In genomic region chr7:19508821-19509220, GRCh38 we compare ENCODE assay signal across 39 cellular contexts.
DNase-seq lines count a peak whose midpoint lies in the region; ATAC-seq and TF ChIP-seq lines count a peak whose summit lies in the region.
"Had no signal": no experiment of that assay in that cellular context is flagged by ENCODE, and none has a peak within 500 bp of the region (broad histone marks: within the 10 kb centered on the region; RNA-seq: fewer than 3 reads in every experiment).

No MANE protein-coding gene starts in this region.

- peak overlapping the region; percentile 58 for H3K27ac Mint-ChIP-seq in osteocyte (ENCODE audit: unreplicated experiment)
- H3K27ac Mint-ChIP-seq: activated CD4-positive, alpha-beta T cell treated with anti-CD3 and anti-CD28 coated beads for 36 hours; activated CD8-positive, alpha-beta T cell treated with anti-CD3 and anti-CD28 coated beads for 36 hours; activated T-helper 1 cell treated with anti-CD3 and anti-CD28 coated beads, Interleukin-12 subunit alpha, Interleukin-12 subunit beta, Interleukin-2, Interleukin-4 antibody, amounts not matched to agents 30 ng/mL and 10 ng/mL and 1 ng/mL, durations not matched to agents 14 hours and 24 hours and 36 hours; CD8-positive, alpha-beta T cell; memory B cell; progenitor cell of endocrine pancreas; T-helper 17 cell had no signal

- H3K36me3 ChIP-seq in SK-N-MC (ENCODE audit: insufficient read depth, low read length), result no peaks in the 10 kb centered on the region
- H3K36me3 ChIP-seq: BE2C, brain microvascular endothelial cell, esophagus muscularis mucosa, neutrophil, right lobe of liver, stomach, thyroid gland had no signal

- no peak for ATAC-seq in GM21576 (IDR thresholded peaks at IDR 0.05; ENCODE audit: unreplicated experiment)
- ATAC-seq in HG03108 (IDR thresholded peaks at IDR 0.05; ENCODE audit: unreplicated experiment), result no peak
- ATAC-seq: activated CD4-positive, alpha-beta T cell treated with anti-CD3 and anti-CD28 coated beads for 36 hours; activated CD8-positive, alpha-beta T cell treated with anti-CD3 and anti-CD28 coated beads for 36 hours; CD8-positive, alpha-beta T cell; GM12878; left lobe of liver; right lobe of liver; T-helper 17 cell had no signal

- H3K4me3 ChIP-seq in SK-N-MC (no peak overlapping the region; the same call in 1 of the 2 replicates), foreskin fibroblast (ENCODE audit: low read depth in 1 of 2, low read length in 2 of 2) (no peak overlapping the region)
- H3K4me3 ChIP-seq: dorsolateral prefrontal cortex, esophagus muscularis mucosa, GM12878, right lobe of liver, stomach, thyroid gland had no signal

- H3K9me3 Mint-ChIP-seq in osteocyte (ENCODE audit: unreplicated experiment), result no peaks in the 10 kb centered on the region
- H3K9me3 Mint-ChIP-seq: activated T-helper 1 cell treated with anti-CD3 and anti-CD28 coated beads, Interleukin-12 subunit alpha, Interleukin-12 subunit beta, Interleukin-2, Interleukin-4 antibody, amounts not matched to agents 30 ng/mL and 10 ng/mL and 1 ng/mL, durations not matched to agents 14 hours and 24 hours and 36 hours; CD8-positive, alpha-beta T cell; memory B cell had no signal

- DNase-seq in H4 (ENCODE audit: low spot score) (peak; percentile 43), SK-N-MC (ENCODE audit: low read depth, low spot score) (no peak), foreskin fibroblast (peak; percentile 4 to 10), osteocyte (ENCODE audit: extremely low spot score, unreplicated experiment) (no peak), glomerular visceral epithelial cell (ENCODE audit: extremely low spot score) (no peak), NCI-H1694 (lab: John Stamatoyannopoulos, UW) (no peak)
- DNase-seq: activated CD4-positive, alpha-beta T cell treated with anti-CD3 and anti-CD28 coated beads for 36 hours; activated CD8-positive, alpha-beta memory T cell treated with anti-CD3 and anti-CD28 coated beads, Interleukin-2, amount 50 U/mL, for 48 hours; activated CD8-positive, alpha-beta T cell treated with anti-CD3 and anti-CD28 coated beads for 36 hours; activated naive CD4-positive, alpha-beta T cell treated with anti-CD3 and anti-CD28 coated beads, Interleukin-2, amount 50 U/mL, for 16 hours; amygdala; BE2C; CD8-positive, alpha-beta T cell; dorsolateral prefrontal cortex; GOT3; KBM-7; MM.1S; NCI-H1105 treated with DMSO at 0.1 percent for 48 hours; NCI-H1930; NCI-H2171 treated with DMSO at 0.1 percent for 48 hours; NCI-H524; OCI-M1; right lobe of liver; stimulated activated CD4-positive, alpha-beta T cell treated with anti-CD3 and anti-CD28 coated beads, Interleukin-12 subunit alpha, Interleukin-12 subunit beta, amount 100 ng/mL, for 4 hours; stimulated activated CD4-positive, alpha-beta T cell treated with anti-CD3 and anti-CD28 coated beads, Interleukin-2, amount 100 ng/mL, for 48 hours; stomach; T-helper 17 cell; thyroid gland had no signal

- H3K4me3 Mint-ChIP-seq in osteocyte (ENCODE audit: unreplicated experiment), result peak overlapping the region; percentile 14
- H3K4me3 Mint-ChIP-seq: activated CD4-positive, alpha-beta T cell treated with anti-CD3 and anti-CD28 coated beads for 36 hours; activated CD8-positive, alpha-beta T cell treated with anti-CD3 and anti-CD28 coated beads for 36 hours; activated T-helper 1 cell treated with anti-CD3 and anti-CD28 coated beads, Interleukin-12 subunit alpha, Interleukin-12 subunit beta, Interleukin-2, Interleukin-4 antibody, amounts not matched to agents 30 ng/mL and 10 ng/mL and 1 ng/mL, durations not matched to agents 14 hours and 24 hours and 36 hours; CD8-positive, alpha-beta T cell; memory B cell; T-helper 17 cell had no signal

- H3K9me3 ChIP-seq in SK-N-MC (ENCODE audit: low read depth, low read length), result no peaks in the 10 kb centered on the region
- H3K9me3 ChIP-seq: BE2C, esophagus muscularis mucosa, neutrophil, right lobe of liver, stomach, thyroid gland had no signal

- peak overlapping the region; percentile 80 for H3K27ac ChIP-seq in SK-N-MC
- H3K27ac ChIP-seq: brain microvascular endothelial cell, esophagus muscularis mucosa, HL-60, neutrophil, right lobe of liver, stomach, thyroid gland had no signal

- peak overlapping the region; percentile 32 for H3K9ac ChIP-seq in SK-N-MC (ENCODE audit: insufficient read length)

- H3K4me1 Mint-ChIP-seq in osteocyte (ENCODE audit: unreplicated experiment), result peaks cover 11% of the 10 kb centered on the region
- H3K4me1 Mint-ChIP-seq: activated CD4-positive, alpha-beta T cell treated with anti-CD3 and anti-CD28 coated beads for 36 hours; memory B cell; T-helper 17 cell had no signal

- TF ChIP-seq CTCF in foreskin fibroblast (IDR thresholded peaks at IDR 0.05; ENCODE audit: low read depth, low read length) (no peak), osteocyte (IDR thresholded peaks at IDR 0.05) (no peak)

- H3K36me3 Mint-ChIP-seq in osteocyte (ENCODE audit: unreplicated experiment), result no peaks in the 10 kb centered on the region
- H3K36me3 Mint-ChIP-seq: CD8-positive, alpha-beta T cell; memory B cell had no signal

- H3K27me3 Mint-ChIP-seq in osteocyte (ENCODE audit: unreplicated experiment), result no peaks in the 10 kb centered on the region
- H3K27me3 Mint-ChIP-seq: activated CD4-positive, alpha-beta T cell treated with anti-CD3 and anti-CD28 coated beads for 36 hours; activated CD8-positive, alpha-beta T cell treated with anti-CD3 and anti-CD28 coated beads for 36 hours; progenitor cell of endocrine pancreas; T-helper 17 cell had no signal

Comparison
In these comparisons a context has a peak if more than half of its experiments do, and no peak if none do; other contexts are left out.
1. DNase-seq: peak in H4 (single experiment) and foreskin fibroblast (2 of 2); none in SK-N-MC (single experiment), osteocyte (single experiment), glomerular visceral epithelial cell (single experiment) and NCI-H1694 (single experiment).